Comparison of ENCODE assay signal across 1 cellular context in genomic region chr19:12786149-12786870, GRCh38.
TF ChIP-seq lines count a peak whose summit lies in the region.

No MANE protein-coding gene starts in this region.

TF ChIP-seq in GM12878, 131 proteins besides CTCF, POLR2A, EP300 and RAD21:
- TF ChIP-seq ZNF687 (IDR thresholded peaks at IDR 0.05) (peak; percentile 90), MYB (IDR thresholded peaks at IDR 0.05; ENCODE audit: borderline replicate concordance, low read depth, low read length) (no peak), NFYA (IDR thresholded peaks at IDR 0.05; ENCODE audit: borderline replicate concordance, low read depth, low read length) (no peak), IKZF1 (conservative IDR thresholded peaks at IDR 0.05) (peak; percentile 69), YY1 (IDR thresholded peaks at IDR 0.05; ENCODE audit: low read depth, low read length) (peak; percentile 15; the same call in 1 of the 2 replicates), GATAD2B (conservative IDR thresholded peaks at IDR 0.05; ENCODE audit: low read depth) (peak; percentile 93), NR2F1 (conservative IDR thresholded peaks at IDR 0.05) (peak; percentile 66; the same call in 1 of the 2 replicates), TCF12 (IDR thresholded peaks at IDR 0.05; ENCODE audit: low read depth, low read length) (0 out of 2 replicates have a peak, but pooled peaks have one; percentile 8), ATF3 (IDR thresholded peaks at IDR 0.05; ENCODE audit: borderline replicate concordance, extremely low read depth, low read depth, low read length) (no peak), SPI1 (IDR thresholded peaks at IDR 0.05; ENCODE audit: borderline replicate concordance, insufficient read depth, low read depth, low read length) (peak; percentile 10; the same call in 1 of the 2 replicates), MLLT1 (IDR thresholded peaks at IDR 0.05) (no peak), BCL11A (IDR thresholded peaks at IDR 0.05; ENCODE audit: low read depth, low read length) (no peak), SMAD1 (IDR thresholded peaks at IDR 0.05; ENCODE audit: low read depth, partially characterized antibody) (no peak), BRCA1 (IDR thresholded peaks at IDR 0.05; ENCODE audit: low read depth, low read length) (no peak), STAT1 (conservative IDR thresholded peaks at IDR 0.05) (no peak), MTA2 (IDR thresholded peaks at IDR 0.05; ENCODE audit: low read depth) (peak; percentile 40; the same call in 1 of the 2 replicates), IKZF2 (IDR thresholded peaks at IDR 0.05) (peak in 1 of 2 experiments; percentile 9; a peak in 2 of 4 replicates), RELB (IDR thresholded peaks at IDR 0.05; ENCODE audit: low read depth) (peak; percentile 45; the same call in 1 of the 2 replicates), KDM1A (IDR thresholded peaks at IDR 0.05; ENCODE audit: borderline replicate concordance) (no peak), ZNF592 (IDR thresholded peaks at IDR 0.05) (peak; percentile 49; the same call in 1 of the 2 replicates), E2F4 (IDR thresholded peaks at IDR 0.05; ENCODE audit: low read depth, low read length) (no peak), DPF2 (IDR thresholded peaks at IDR 0.05) (peak; percentile 72), BHLHE40 (IDR thresholded peaks at IDR 0.05; ENCODE audit: borderline replicate concordance in 1 of 2, low read depth in 2 of 2, low read length in 1 of 2) (peak; percentile 50 to 62; a peak in 3 of 4 replicates), SKIL (IDR thresholded peaks at IDR 0.05; ENCODE audit: low read depth, poor library complexity, severe bottlenecking) (peak; percentile 22), CEBPZ (IDR thresholded peaks at IDR 0.05; ENCODE audit: low read depth, low read length) (no peak), MEF2A (IDR thresholded peaks at IDR 0.05; ENCODE audit: insufficient read depth, low read depth, low read length) (0 out of 2 replicates have a peak, but pooled peaks have one; percentile 35)
TF ChIP-seq in GM12878: peak in this region for 15.
